ENCODE assay signal across 28 cellular contexts in the genomic region with DNA sequence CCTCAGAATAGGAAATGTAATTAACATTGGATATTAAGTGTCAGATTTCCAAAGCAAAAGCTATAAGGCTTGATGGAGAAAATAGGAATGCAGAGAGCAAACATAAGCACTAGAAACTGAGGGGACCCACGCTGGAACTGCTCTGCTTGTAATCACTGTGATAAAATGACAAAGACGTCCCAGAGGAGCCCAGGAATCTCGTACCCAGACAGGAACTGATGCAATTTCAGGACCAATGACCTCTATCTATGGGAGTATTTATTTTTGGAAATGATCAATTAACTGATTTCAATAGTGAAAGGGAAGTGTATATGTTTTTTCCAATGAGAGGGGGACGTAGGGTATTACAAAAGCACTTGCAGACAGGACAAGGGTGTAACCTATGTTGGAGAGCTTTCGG.
DNase-seq lines count a peak whose midpoint lies in the region; ATAC-seq and TF ChIP-seq lines count a peak whose summit lies in the region.
"Had no signal": no experiment of that assay in that cellular context is flagged by ENCODE, and none has a peak within 500 bp of the region (broad histone marks: within the 10 kb centered on the region; RNA-seq: fewer than 3 reads in every experiment).

No MANE protein-coding gene starts in this region.

- H3K4me3 Mint-ChIP-seq in neural progenitor cell = peak overlapping the region; percentile 75
- H3K4me3 Mint-ChIP-seq: activated naive CD8-positive, alpha-beta T cell treated with anti-CD3 and anti-CD28 coated beads, Interleukin-2, amount 50 U/mL, for 24 hours; naive thymus-derived CD4-positive, alpha-beta T cell; T-helper 1 cell treated with Interleukin-12 subunit alpha and Interleukin-12 subunit beta and Interleukin-4 antibody, amounts not matched to agents 30 μg/mL and 1 μg/mL, for 36 hours had no signal

- no peak for DNase-seq in neural progenitor cell (ENCODE audit: low spot score)
- no peak for DNase-seq in putamen (ENCODE audit: low spot score)
- DNase-seq in SKM-1 (lab: John Stamatoyannopoulos, UW; ENCODE audit: unreplicated experiment) = no peak
- DNase-seq: activated CD4-positive, alpha-beta T cell treated with anti-CD3 and anti-CD28 coated beads, Interleukin-2, amount 50 U/mL, for 4 hours; activated naive CD4-positive, alpha-beta T cell; activated naive CD8-positive, alpha-beta T cell treated with anti-CD3 and anti-CD28 coated beads, Interleukin-2, amount 50 U/mL, for 24 hours; activated T-cell treated with anti-CD3 and anti-CD28 coated beads, Interleukin-2, amount 50 U/mL, for 48 hours; C1 segment of cervical spinal cord; central memory CD4-positive, alpha-beta T cell; cortex of kidney; foreskin fibroblast; kidney; midbrain; naive thymus-derived CD4-positive, alpha-beta T cell; NCI-H1092; NCI-H1694 treated with DMSO at 0.1 percent for 48 hours; NCI-H2171 treated with DMSO at 0.1 percent for 48 hours; NCI-H510A; pancreas; stimulated activated CD4-positive, alpha-beta T cell treated with anti-CD3 and anti-CD28 coated beads, Interleukin-1b, Interleukin-23, amount 100 ng/mL, for 48 hours; stimulated activated naive CD8-positive, alpha-beta T cell treated with anti-CD3 and anti-CD28 coated beads, Interleukin-15, Interleukin-2, amounts not matched to agents 100 U/mL and 50 U/mL, for 24 hours had no signal

- H3K4me1 ChIP-seq in BLaER1 (peaks cover 60% of the 10 kb centered on the region), HUES48 (ENCODE audit: control insufficient read depth, insufficient read depth, low read length) (peaks cover 45% of the 10 kb centered on the region), endocrine pancreas (ENCODE audit: control insufficient read depth, insufficient read depth, low read length) (peaks cover 7% of the 10 kb centered on the region), neural progenitor cell (peaks cover 28% of the 10 kb centered on the region)

- H4K20me1 ChIP-seq in BLaER1 (peaks cover 31% of the 10 kb centered on the region; the same call in 1 of the 2 replicates), neural progenitor cell (ENCODE audit: low read depth) (peaks cover 5% of the 10 kb centered on the region)

- TF ChIP-seq CTCF in neural progenitor cell (IDR thresholded peaks at IDR 0.05) = no peak

- peaks cover 3% of the 10 kb centered on the region for H3K27me3 Mint-ChIP-seq in neural progenitor cell (ENCODE audit: insufficient read depth, low read depth)

- peaks cover 12% of the 10 kb centered on the region; the same call in 1 of the 2 replicates for H3K36me3 ChIP-seq in BLaER1
- no peaks in the 10 kb centered on the region for H3K36me3 ChIP-seq in HUES48 (ENCODE audit: control insufficient read depth, insufficient read depth, low read length)
- no peaks in the 10 kb centered on the region for H3K36me3 ChIP-seq in endocrine pancreas (ENCODE audit: control insufficient read depth, insufficient read depth, low read length)
- H3K36me3 ChIP-seq in neural progenitor cell = no peaks in the 10 kb centered on the region
- H3K36me3 ChIP-seq: esophagus muscularis mucosa, pancreas had no signal

- H3K4me3 ChIP-seq in BLaER1 = peak overlapping the region; percentile 73
- H3K4me3 ChIP-seq in HUES48 (ENCODE audit: low read depth, low read length) = no peak overlapping the region
- H3K4me3 ChIP-seq in endocrine pancreas (ENCODE audit: control insufficient read depth, insufficient read depth, low read length) = peak overlapping the region; percentile 30
- H3K4me3 ChIP-seq in neural progenitor cell = no peak overlapping the region
- H3K4me3 ChIP-seq: esophagus muscularis mucosa, pancreas had no signal

- H3K9me3 Mint-ChIP-seq in neural progenitor cell = no peaks in the 10 kb centered on the region
- H3K9me3 Mint-ChIP-seq: activated naive CD8-positive, alpha-beta T cell treated with anti-CD3 and anti-CD28 coated beads, Interleukin-2, amount 50 U/mL, for 24 hours; T-helper 1 cell treated with Interleukin-12 subunit alpha and Interleukin-12 subunit beta and Interleukin-4 antibody, amounts not matched to agents 30 μg/mL and 1 μg/mL, for 36 hours had no signal

- H3K27me3 ChIP-seq in BLaER1 (peaks cover 31% of the 10 kb centered on the region), HUES48 (ENCODE audit: control insufficient read depth, insufficient read depth, low read length) (peaks cover 22% of the 10 kb centered on the region), endocrine pancreas (ENCODE audit: control insufficient read depth, insufficient read depth, low read length) (no peaks in the 10 kb centered on the region), neural progenitor cell (peaks cover 58% of the 10 kb centered on the region)

- peaks cover 32% of the 10 kb centered on the region for H3F3A ChIP-seq in neural progenitor cell (ENCODE audit: low read depth)

- H2AFZ ChIP-seq in neural progenitor cell (replicated peaks) = no peak overlapping the region

- H3K4me2 ChIP-seq in BLaER1 (peak overlapping the region; percentile 87), neural progenitor cell (no peak overlapping the region)

- H3K9ac ChIP-seq in BLaER1 = peak overlapping the region; percentile 79
- H3K9ac ChIP-seq in HUES48 (ENCODE audit: low read depth, low read length) = peak overlapping the region; percentile 37; the same call in 1 of the 2 replicates
- no peak overlapping the region for H3K9ac ChIP-seq in endocrine pancreas (ENCODE audit: control insufficient read depth, insufficient read depth, low read length)
- H3K9ac ChIP-seq in neural progenitor cell = no peak overlapping the region

- H3K36me3 Mint-ChIP-seq in neural progenitor cell = no peaks in the 10 kb centered on the region
- H3K36me3 Mint-ChIP-seq: naive thymus-derived CD4-positive, alpha-beta T cell had no signal

- H3K27ac ChIP-seq in BLaER1 (peak overlapping the region; percentile 81), HUES48 (ENCODE audit: low read depth, low read length) (peak overlapping the region; percentile 34), neural progenitor cell (no peak overlapping the region)
- H3K27ac ChIP-seq: esophagus muscularis mucosa, pancreas had no signal

- peak overlapping the region; percentile 64 for H3K27ac Mint-ChIP-seq in neural progenitor cell
- H3K27ac Mint-ChIP-seq: activated naive CD8-positive, alpha-beta T cell treated with anti-CD3 and anti-CD28 coated beads, Interleukin-2, amount 50 U/mL, for 24 hours; naive thymus-derived CD4-positive, alpha-beta T cell; T-helper 1 cell treated with Interleukin-12 subunit alpha and Interleukin-12 subunit beta and Interleukin-4 antibody, amounts not matched to agents 30 μg/mL and 1 μg/mL, for 36 hours had no signal

- ATAC-seq in GM21381 (IDR thresholded peaks at IDR 0.05; ENCODE audit: unreplicated experiment) = no peak
- ATAC-seq: activated naive CD8-positive, alpha-beta T cell treated with anti-CD3 and anti-CD28 coated beads, Interleukin-2, amount 50 U/mL, for 24 hours; HCT116; naive thymus-derived CD4-positive, alpha-beta T cell; pancreas; stimulated activated naive CD8-positive, alpha-beta T cell treated with anti-CD3 and anti-CD28 coated beads, Interleukin-15, Interleukin-2, amounts not matched to agents 100 U/mL and 50 U/mL, for 24 hours had no signal

- H3K9me3 ChIP-seq in BLaER1 (no peaks in the 10 kb centered on the region), HUES48 (ENCODE audit: control insufficient read depth, insufficient read depth, low read length) (no peaks in the 10 kb centered on the region), endocrine pancreas (ENCODE audit: control insufficient read depth, low read length) (no peaks in the 10 kb centered on the region), neural progenitor cell (ENCODE audit: low read depth) (no peaks in the 10 kb centered on the region)
- H3K9me3 ChIP-seq: esophagus muscularis mucosa, pancreas had no signal

- peaks cover 70% of the 10 kb centered on the region for H3K4me1 Mint-ChIP-seq in neural progenitor cell
- H3K4me1 Mint-ChIP-seq: activated naive CD8-positive, alpha-beta T cell treated with anti-CD3 and anti-CD28 coated beads, Interleukin-2, amount 50 U/mL, for 24 hours had no signal

- no peaks in the 10 kb centered on the region for H3K79me2 ChIP-seq in neural progenitor cell (ENCODE audit: low read depth)

Comparison
In these comparisons a context has a peak if more than half of its experiments do, and no peak if none do; other contexts are left out.
1. H3K4me3 ChIP-seq: peak in BLaER1 (single experiment) and endocrine pancreas (single experiment); none in HUES48 (single experiment) and neural progenitor cell (single experiment).
2. H3K9ac ChIP-seq: peak in BLaER1 (single experiment) and HUES48 (single experiment); none in endocrine pancreas (single experiment) and neural progenitor cell (single experiment).